15 cellular contexts compared by ENCODE assay signal in genomic region chr3:166688665-166689064, GRCh38.
DNase-seq lines count a peak whose midpoint lies in the region; ATAC-seq and TF ChIP-seq lines count a peak whose summit lies in the region.
"Had no signal": no experiment of that assay in that cellular context is flagged by ENCODE, and none has a peak within 500 bp of the region (broad histone marks: within the 10 kb centered on the region; RNA-seq: fewer than 3 reads in every experiment).

No MANE protein-coding gene starts in this region.

- no peak overlapping the region for H3K27ac Mint-ChIP-seq in osteocyte (ENCODE audit: unreplicated experiment)
- H3K27ac Mint-ChIP-seq: B cell; CD8-positive, alpha-beta T cell; GM23338 had no signal

- H3K27ac ChIP-seq in heart right ventricle, result no peak overlapping the region
- H3K27ac ChIP-seq: BLaER1 treated with 17β-estradiol and CSF1 and Interleukin-3, amounts not matched to agents 10 nM and 100 nM had no signal

- no peak for ATAC-seq in heart right ventricle
- ATAC-seq: CD8-positive, alpha-beta T cell; GM23338 had no signal

- H3K9me3 Mint-ChIP-seq in osteocyte (ENCODE audit: unreplicated experiment), result no peaks in the 10 kb centered on the region
- H3K9me3 Mint-ChIP-seq: GM23338 had no signal

- H3K36me3 Mint-ChIP-seq in osteocyte (ENCODE audit: unreplicated experiment), result no peaks in the 10 kb centered on the region
- H3K36me3 Mint-ChIP-seq: CD8-positive, alpha-beta T cell had no signal

- in situ Hi-C loops in astrocyte of the spinal cord (cut with HindIII; ENCODE audit: low sequenced_read_pairs), result no loop called here

- 90 to 93% methylated on average over 1 of the region's 1 CpG for WGBS in heart right ventricle, 2 donors

- peaks cover 0 to 15% (median 0%) of the 10 kb centered on the region in 11 donors for H3K9me3 ChIP-seq in heart right ventricle
- H3K9me3 ChIP-seq: BLaER1 treated with 17β-estradiol and CSF1 and Interleukin-3, amounts not matched to agents 10 nM and 100 nM had no signal

- DNase-seq in A172 (ENCODE audit: low spot score) (peak; percentile 2), HT-29 (ENCODE audit: low spot score) (peak; percentile 11), astrocyte of the spinal cord (ENCODE audit: low read depth, low spot score) (peak; percentile 15), foreskin melanocyte (peak; percentile 17), NCI-H2171 (lab: John Stamatoyannopoulos, UW) (no peak), osteocyte (ENCODE audit: extremely low spot score, unreplicated experiment) (no peak), activated gamma-delta T cell (lab: John Stamatoyannopoulos, UW) (no peak), heart right ventricle (no peak)
- DNase-seq: 8988T; Calu3; CD8-positive, alpha-beta T cell; HCEC 1CT had no signal

- H3K27me3 Mint-ChIP-seq in osteocyte (ENCODE audit: unreplicated experiment), result no peaks in the 10 kb centered on the region
- H3K27me3 Mint-ChIP-seq: B cell had no signal

- no peak overlapping the region for H3K4me3 Mint-ChIP-seq in osteocyte (ENCODE audit: unreplicated experiment)
- H3K4me3 Mint-ChIP-seq: B cell; CD8-positive, alpha-beta T cell; GM23338 had no signal

- H3K4me1 Mint-ChIP-seq in osteocyte (ENCODE audit: unreplicated experiment), result no peaks in the 10 kb centered on the region
- H3K4me1 Mint-ChIP-seq: B cell, GM23338 had no signal

- H3K4me1 ChIP-seq in heart right ventricle, result no peaks in the 10 kb centered on the region
- H3K4me1 ChIP-seq: BLaER1 treated with 17β-estradiol and CSF1 and Interleukin-3, amounts not matched to agents 10 nM and 100 nM had no signal

- no peaks in the 10 kb centered on the region for H3K36me3 ChIP-seq in heart right ventricle
- H3K36me3 ChIP-seq: BLaER1 treated with 17β-estradiol and CSF1 and Interleukin-3, amounts not matched to agents 10 nM and 100 nM had no signal

- TF ChIP-seq CTCF in astrocyte of the spinal cord (IDR thresholded peaks at IDR 0.05; ENCODE audit: low read depth, low read length) (no peak), osteocyte (IDR thresholded peaks at IDR 0.05) (no peak), heart right ventricle (IDR thresholded peaks at IDR 0.05) (no peak)

- no peaks in the 10 kb centered on the region for H3K27me3 ChIP-seq in heart right ventricle
- H3K27me3 ChIP-seq: BLaER1 treated with 17β-estradiol and CSF1 and Interleukin-3, amounts not matched to agents 10 nM and 100 nM had no signal

- H3K4me3 ChIP-seq in astrocyte of the spinal cord (ENCODE audit: low read depth, low read length) (no peak overlapping the region), heart right ventricle (no peak overlapping the region)
- H3K4me3 ChIP-seq: BLaER1 treated with 17β-estradiol and CSF1 and Interleukin-3, amounts not matched to agents 10 nM and 100 nM; GM23338 had no signal

- intact Hi-C loops in heart right ventricle (cut with DNase I), result no loop called here

Comparison
In these comparisons a context has a peak if more than half of its experiments do, and no peak if none do; other contexts are left out.
1. DNase-seq: peak in A172 (single experiment), HT-29 (single experiment), astrocyte of the spinal cord (single experiment) and foreskin melanocyte (single experiment); none in NCI-H2171 (single experiment), osteocyte (single experiment), activated gamma-delta T cell (single experiment) and heart right ventricle (0 of 2).